ENCODE assay signal across 19 cellular contexts in the genomic region with DNA sequence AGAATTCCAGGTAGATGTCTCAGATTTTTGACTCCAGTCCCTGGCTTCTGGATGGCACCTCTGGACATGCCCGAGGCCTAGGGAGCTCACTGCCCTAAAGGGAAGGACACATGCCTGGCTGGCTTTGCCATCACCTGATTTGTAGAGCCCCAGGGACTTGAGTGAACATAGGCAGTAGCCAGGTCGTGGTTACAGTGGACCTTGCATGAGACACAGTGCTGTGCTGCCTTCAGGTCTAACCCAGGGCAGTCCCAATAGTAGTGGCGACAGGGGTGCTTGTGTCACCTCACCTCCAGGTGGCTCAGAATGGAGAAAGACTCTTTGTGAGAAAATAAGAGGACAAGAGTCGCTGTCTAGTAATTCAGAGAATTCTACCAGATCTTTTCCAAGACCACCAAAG.
"Had no signal": no experiment of that assay in that cellular context is flagged by ENCODE, and none has a peak within 500 bp of the region (broad histone marks: within the 10 kb centered on the region; RNA-seq: fewer than 3 reads in every experiment).

No MANE protein-coding gene starts in this region.

- H3K27ac ChIP-seq: SJSA1, SK-N-MC had no signal

- DNase-seq: KBM-7, MV-4-11, NCI-H1048, NCI-H1105, NCI-H1417, NCI-H1436 treated with DMSO at 0.1 percent for 48 hours, NCI-H1694, NCI-H187 treated with DMSO at 0.1 percent for 48 hours, NCI-H2029 treated with DMSO at 0.1 percent for 48 hours, NCI-H2171 treated with DMSO at 0.1 percent for 48 hours, NCI-H510A, NCI-H524 treated with DMSO at 0.1 percent for 48 hours, NCI-H69, NCI-H774, Right ventricle myocardium superior, SIG-M5 had no signal

- H3K27me3 ChIP-seq: SJSA1 had no signal

- H3K4me3 ChIP-seq: SJSA1, SK-N-MC had no signal

- ATAC-seq: Panc1 had no signal

- H3K36me3 ChIP-seq: SJSA1 had no signal

- H3K9me3 ChIP-seq: SJSA1 had no signal
